Comparison of ENCODE assay signal across 29 cellular contexts in genomic region chr1:45713711-45714110, GRCh38.
"Had no signal": no experiment of that assay in that cellular context is flagged by ENCODE, and none has a peak within 500 bp of the region (broad histone marks: within the 10 kb centered on the region; RNA-seq: fewer than 3 reads in every experiment).

No MANE protein-coding gene starts in this region.

- H3K4me1 Mint-ChIP-seq: stimulated activated effector memory CD8-positive, alpha-beta T cell treated with anti-CD3 and anti-CD28 coated beads, Interleukin-12 subunit alpha, Interleukin-12 subunit beta, amount 100 ng/mL, for 72 hours; stimulated activated memory B cell treated with anti-CD40 and anti-IgM and Interleukin-4, amounts not matched to agents 10 μg/mL and 1 μg/mL and 100 μg/mL, for 72 hours; stimulated activated naive B cell treated with anti-CD40 and anti-IgM and Interleukin-4, amounts not matched to agents 10 μg/mL and 1 μg/mL and 100 μg/mL, for 72 hours; stimulated activated naive CD8-positive, alpha-beta T cell treated with anti-CD3 and anti-CD28 coated beads, Interleukin-15, amount 100 ng/mL, for 72 hours had no signal

- ATAC-seq: stimulated activated effector memory CD8-positive, alpha-beta T cell treated with anti-CD3 and anti-CD28 coated beads, Interleukin-12 subunit alpha, Interleukin-12 subunit beta, amount 100 ng/mL, for 72 hours; stimulated activated memory B cell treated with anti-CD40 and anti-IgM and Interleukin-4, amounts not matched to agents 10 μg/mL and 1 μg/mL and 100 μg/mL, for 72 hours; stimulated activated naive B cell treated with anti-CD40 and anti-IgM and Interleukin-4, amounts not matched to agents 10 μg/mL and 1 μg/mL and 100 μg/mL, for 72 hours; stimulated activated naive CD8-positive, alpha-beta T cell treated with anti-CD3 and anti-CD28 coated beads, Interleukin-15, amount 100 ng/mL, for 72 hours; stimulated activated naive CD8-positive, alpha-beta T cell treated with anti-CD3 and anti-CD28 coated beads, Interleukin-15, Interleukin-2, amounts not matched to agents 100 U/mL and 50 U/mL, for 24 hours; upper lobe of right lung had no signal

- H3K27me3 ChIP-seq: stomach, suprapubic skin, testis, thyroid gland, tibial artery, tibial nerve, transverse colon, upper lobe of left lung, upper lobe of right lung, uterus, vagina had no signal

- H3K4me3 Mint-ChIP-seq: stimulated activated effector memory CD8-positive, alpha-beta T cell treated with anti-CD3 and anti-CD28 coated beads, Interleukin-12 subunit alpha, Interleukin-12 subunit beta, amount 100 ng/mL, for 72 hours; stimulated activated memory B cell treated with anti-CD40 and anti-IgM and Interleukin-4, amounts not matched to agents 10 μg/mL and 1 μg/mL and 100 μg/mL, for 72 hours; stimulated activated naive B cell treated with anti-CD40 and anti-IgM and Interleukin-4, amounts not matched to agents 10 μg/mL and 1 μg/mL and 100 μg/mL, for 72 hours; stimulated activated naive CD8-positive, alpha-beta T cell treated with anti-CD3 and anti-CD28 coated beads, Interleukin-15, amount 100 ng/mL, for 72 hours; stimulated activated naive CD8-positive, alpha-beta T cell treated with anti-CD3 and anti-CD28 coated beads, Interleukin-15, Interleukin-2, amounts not matched to agents 100 ng/mL and 50 ng/mL, for 24 hours; type B pancreatic cell had no signal

- H3K36me3 ChIP-seq: uterus had no signal

- H3K9me3 Mint-ChIP-seq: stimulated activated effector memory CD8-positive, alpha-beta T cell treated with anti-CD3 and anti-CD28 coated beads, Interleukin-12 subunit alpha, Interleukin-12 subunit beta, amount 100 ng/mL, for 72 hours; stimulated activated memory B cell treated with anti-CD40 and anti-IgM and Interleukin-4, amounts not matched to agents 10 μg/mL and 1 μg/mL and 100 μg/mL, for 72 hours; stimulated activated naive B cell treated with anti-CD40 and anti-IgM and Interleukin-4, amounts not matched to agents 10 μg/mL and 1 μg/mL and 100 μg/mL, for 72 hours; stimulated activated naive CD8-positive, alpha-beta T cell treated with anti-CD3 and anti-CD28 coated beads, Interleukin-15, amount 100 ng/mL, for 72 hours; stimulated activated naive CD8-positive, alpha-beta T cell treated with anti-CD3 and anti-CD28 coated beads, Interleukin-15, Interleukin-2, amounts not matched to agents 100 ng/mL and 50 ng/mL, for 24 hours; type B pancreatic cell had no signal

- H3K4me3 ChIP-seq: stomach, suprapubic skin, testis, thoracic aorta, thyroid gland, tibial artery, tibial nerve, transverse colon, upper lobe of left lung, upper lobe of right lung, uterus, vagina had no signal

- H3K27me3 Mint-ChIP-seq: stimulated activated memory B cell treated with anti-CD40 and anti-IgM and Interleukin-4, amounts not matched to agents 10 μg/mL and 1 μg/mL and 100 μg/mL, for 72 hours; stimulated activated naive B cell treated with anti-CD40 and anti-IgM and Interleukin-4, amounts not matched to agents 10 μg/mL and 1 μg/mL and 100 μg/mL, for 72 hours; stimulated activated naive CD8-positive, alpha-beta T cell treated with anti-CD3 and anti-CD28 coated beads, Interleukin-15, amount 100 ng/mL, for 72 hours; stimulated activated naive CD8-positive, alpha-beta T cell treated with anti-CD3 and anti-CD28 coated beads, Interleukin-15, Interleukin-2, amounts not matched to agents 100 ng/mL and 50 ng/mL, for 24 hours; type B pancreatic cell had no signal

- DNase-seq: stimulated activated CD4-positive, alpha-beta T cell treated with anti-CD3 and anti-CD28 coated beads, Interleukin-2, amount 100 ng/mL, for 48 hours; stimulated activated CD4-positive, alpha-beta T cell treated with anti-CD3 and anti-CD28 coated beads, Interleukin-4, amount 100 ng/mL, for 1 hour; stimulated activated CD4-positive, alpha-beta T cell treated with anti-CD3 and anti-CD28 coated beads, Interleukin-4, amount 100 ng/mL, for 24 hours; stimulated activated CD4-positive, alpha-beta T cell treated with anti-CD3 and anti-CD28 coated beads, Interleukin-4, amount 100 ng/mL, for 4 hours; stimulated activated CD8-positive, alpha-beta memory T cell treated with anti-CD3 and anti-CD28 coated beads, Interleukin-4, amount 100 ng/mL, for 48 hours; stimulated activated naive B cell treated with anti-CD40 and anti-IgM and Interleukin-4, amounts not matched to agents 10 μg/mL and 1 μg/mL and 100 μg/mL, for 72 hours; stimulated activated naive CD4-positive, alpha-beta T cell; stimulated activated naive CD4-positive, alpha-beta T cell treated with Interleukin-2 at 50 U/mL for 16 hours; stimulated activated naive CD8-positive, alpha-beta T cell treated with anti-CD3 and anti-CD28 coated beads, Interleukin-15, amount 100 ng/mL, for 72 hours; stimulated activated naive CD8-positive, alpha-beta T cell treated with anti-CD3 and anti-CD28 coated beads, Interleukin-15, Interleukin-2, amounts not matched to agents 100 U/mL and 50 U/mL, for 24 hours; stomach; substantia nigra; testis; thyroid gland; tibial artery; transverse colon; trophoblast cell; upper lobe of left lung; upper lobe of right lung; uterus had no signal

- H3K27ac Mint-ChIP-seq: stimulated activated effector memory CD8-positive, alpha-beta T cell treated with anti-CD3 and anti-CD28 coated beads, Interleukin-12 subunit alpha, Interleukin-12 subunit beta, amount 100 ng/mL, for 72 hours; stimulated activated memory B cell treated with anti-CD40 and anti-IgM and Interleukin-4, amounts not matched to agents 10 μg/mL and 1 μg/mL and 100 μg/mL, for 72 hours; stimulated activated naive B cell treated with anti-CD40 and anti-IgM and Interleukin-4, amounts not matched to agents 10 μg/mL and 1 μg/mL and 100 μg/mL, for 72 hours; stimulated activated naive CD8-positive, alpha-beta T cell treated with anti-CD3 and anti-CD28 coated beads, Interleukin-15, Interleukin-2, amounts not matched to agents 100 ng/mL and 50 ng/mL, for 24 hours; type B pancreatic cell had no signal

- H3K27ac ChIP-seq: stomach, suprapubic skin, testis, thoracic aorta, thyroid gland, tibial artery, tibial nerve, transverse colon, upper lobe of left lung, upper lobe of right lung, uterus, vagina had no signal

- H3K4me1 ChIP-seq: stomach, suprapubic skin, testis, thyroid gland, tibial artery, tibial nerve, transverse colon, upper lobe of left lung, upper lobe of right lung, uterus, vagina had no signal

- FAIRE-seq: urothelium cell line had no signal

- H3K9me3 ChIP-seq: stomach, suprapubic skin, testis, thoracic aorta, thyroid gland, tibial artery, tibial nerve, transverse colon, upper lobe of left lung, upper lobe of right lung, uterus, vagina had no signal
